In the genomic region with DNA sequence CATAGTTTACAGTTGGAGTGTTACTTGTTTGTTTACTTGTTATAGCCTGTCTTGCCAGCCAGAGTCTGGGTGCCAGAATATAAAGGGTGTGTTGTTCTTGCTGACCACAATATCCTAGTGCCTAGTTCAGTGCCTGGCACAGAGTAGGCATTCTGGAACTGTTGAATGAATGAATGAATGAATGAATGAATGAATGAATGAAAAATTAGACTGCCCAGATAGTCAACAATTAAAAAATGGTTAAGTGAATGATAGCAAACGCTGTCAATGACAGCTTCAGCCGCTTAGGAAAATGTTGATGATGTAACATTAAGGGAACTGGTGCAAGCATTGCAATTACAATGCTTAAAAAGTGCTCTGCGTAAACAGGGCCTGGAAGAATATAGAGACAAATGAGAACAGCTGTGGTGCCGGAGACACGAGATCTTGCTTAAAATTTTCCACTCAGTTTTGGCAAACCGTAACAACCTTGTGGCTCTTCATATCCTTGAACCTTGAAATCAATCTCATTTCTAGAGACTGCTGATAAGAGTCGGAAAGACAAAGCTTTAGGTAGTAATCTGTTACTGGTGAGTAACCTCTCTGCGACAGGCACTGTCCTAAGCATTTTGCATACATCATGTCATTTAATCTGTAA, we compare ENCODE assay signal across 1 cellular context.
TF ChIP-seq lines count a peak whose summit lies in the region.

No MANE protein-coding gene starts in this region.

TF ChIP-seq in K562, 482 proteins besides CTCF, POLR2A, EP300 and RAD21 (continued from another document and continues in another):
- TF ChIP-seq, protein P1, sequence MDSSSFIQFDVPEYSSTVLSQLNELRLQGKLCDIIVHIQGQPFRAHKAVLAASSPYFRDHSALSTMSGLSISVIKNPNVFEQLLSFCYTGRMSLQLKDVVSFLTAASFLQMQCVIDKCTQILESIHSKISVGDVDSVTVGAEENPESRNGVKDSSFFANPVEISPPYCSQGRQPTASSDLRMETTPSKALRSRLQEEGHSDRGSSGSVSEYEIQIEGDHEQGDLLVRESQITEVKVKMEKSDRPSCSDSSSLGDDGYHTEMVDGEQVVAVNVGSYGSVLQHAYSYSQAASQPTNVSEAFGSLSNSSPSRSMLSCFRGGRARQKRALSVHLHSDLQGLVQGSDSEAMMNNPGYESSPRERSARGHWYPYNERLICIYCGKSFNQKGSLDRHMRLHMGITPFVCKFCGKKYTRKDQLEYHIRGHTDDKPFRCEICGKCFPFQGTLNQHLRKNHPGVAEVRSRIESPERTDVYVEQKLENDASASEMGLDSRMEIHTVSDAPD (CRISPR knock-in tag; IDR thresholded peaks at IDR 0.05): no peak
- TF ChIP-seq ZNF586 (CRISPR knock-in tag; conservative IDR thresholded peaks at IDR 0.05) (no peak), ZNF274 (IDR thresholded peaks at IDR 0.05; ENCODE audit: borderline replicate concordance, low read depth, low read length) (no peak), ZNF23 (CRISPR knock-in tag; IDR thresholded peaks at IDR 0.05) (no peak), FOSL1 (tag; conservative IDR thresholded peaks at IDR 0.05) (no peak), RUNX1 (IDR thresholded peaks at IDR 0.05; ENCODE audit: low read depth) (no peak), HMG20A (CRISPR knock-in tag; conservative IDR thresholded peaks at IDR 0.05) (no peak), ADNP (tag; IDR thresholded peaks at IDR 0.05) (no peak), CTBP1 (IDR thresholded peaks at IDR 0.05; ENCODE audit: borderline replicate concordance) (0 out of 2 replicates have a peak, but pooled peaks have one; percentile 13), SMARCA4 (IDR thresholded peaks at IDR 0.05) (no peak; the same call in 1 of the 2 replicates), ZNF436 (CRISPR knock-in tag; IDR thresholded peaks at IDR 0.05) (no peak), GTF2F1 (IDR thresholded peaks at IDR 0.05; ENCODE audit: low read depth, low read length) (no peak), HOXB6 (CRISPR knock-in tag; IDR thresholded peaks at IDR 0.05; ENCODE audit: borderline replicate concordance) (no peak), TCF7 (IDR thresholded peaks at IDR 0.05; ENCODE audit: borderline replicate concordance) (no peak), ZNF12 (CRISPR knock-in tag; IDR thresholded peaks at IDR 0.05) (no peak), RB1 (IDR thresholded peaks at IDR 0.05; ENCODE audit: low read depth) (no peak), NR1H2 (CRISPR knock-in tag; IDR thresholded peaks at IDR 0.05) (no peak), SMARCB1 (IDR thresholded peaks at IDR 0.05; ENCODE audit: insufficient read length, low read depth) (no peak), SREBF1 (IDR thresholded peaks at IDR 0.05; ENCODE audit: borderline replicate concordance, low read depth, low read length) (no peak), ELF4 (CRISPR knock-in tag; IDR thresholded peaks at IDR 0.05) (no peak), SMARCA5 (IDR thresholded peaks at IDR 0.05) (no peak), TAL1 (IDR thresholded peaks at IDR 0.05) (no peak), SMAD1 (IDR thresholded peaks at IDR 0.05; ENCODE audit: low read depth, low read length, partially characterized antibody) (no peak), ZNF24 (IDR thresholded peaks at IDR 0.05) (peak; percentile 97), FOXK2 (conservative IDR thresholded peaks at IDR 0.05 in 1 of 2, IDR thresholded peaks at IDR 0.05 in 1 of 2; ENCODE audit: low read depth in 2 of 2) (no peak)
- TF ChIP-seq, protein P2, sequence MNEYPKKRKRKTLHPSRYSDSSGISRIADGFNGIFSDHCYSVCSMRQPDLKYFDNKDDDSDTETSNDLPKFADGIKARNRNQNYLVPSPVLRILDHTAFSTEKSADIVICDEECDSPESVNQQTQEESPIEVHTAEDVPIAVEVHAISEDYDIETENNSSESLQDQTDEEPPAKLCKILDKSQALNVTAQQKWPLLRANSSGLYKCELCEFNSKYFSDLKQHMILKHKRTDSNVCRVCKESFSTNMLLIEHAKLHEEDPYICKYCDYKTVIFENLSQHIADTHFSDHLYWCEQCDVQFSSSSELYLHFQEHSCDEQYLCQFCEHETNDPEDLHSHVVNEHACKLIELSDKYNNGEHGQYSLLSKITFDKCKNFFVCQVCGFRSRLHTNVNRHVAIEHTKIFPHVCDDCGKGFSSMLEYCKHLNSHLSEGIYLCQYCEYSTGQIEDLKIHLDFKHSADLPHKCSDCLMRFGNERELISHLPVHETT (CRISPR knock-in tag; conservative IDR thresholded peaks at IDR 0.05 in 1 of 2, IDR thresholded peaks at IDR 0.05 in 1 of 2): no peak
- TF ChIP-seq, protein P3, sequence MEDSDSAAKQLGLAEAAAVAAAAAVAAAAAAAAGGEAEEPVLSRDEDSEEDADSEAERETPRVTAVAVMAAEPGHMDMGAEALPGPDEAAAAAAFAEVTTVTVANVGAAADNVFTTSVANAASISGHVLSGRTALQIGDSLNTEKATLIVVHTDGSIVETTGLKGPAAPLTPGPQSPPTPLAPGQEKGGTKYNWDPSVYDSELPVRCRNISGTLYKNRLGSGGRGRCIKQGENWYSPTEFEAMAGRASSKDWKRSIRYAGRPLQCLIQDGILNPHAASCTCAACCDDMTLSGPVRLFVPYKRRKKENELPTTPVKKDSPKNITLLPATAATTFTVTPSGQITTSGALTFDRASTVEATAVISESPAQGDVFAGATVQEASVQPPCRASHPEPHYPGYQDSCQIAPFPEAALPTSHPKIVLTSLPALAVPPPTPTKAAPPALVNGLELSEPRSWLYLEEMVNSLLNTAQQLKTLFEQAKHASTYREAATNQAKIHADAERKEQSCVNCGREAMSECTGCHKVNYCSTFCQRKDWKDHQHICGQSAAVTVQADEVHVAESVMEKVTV (CRISPR knock-in tag; IDR thresholded peaks at IDR 0.05): no peak
- TF ChIP-seq, protein P4, sequence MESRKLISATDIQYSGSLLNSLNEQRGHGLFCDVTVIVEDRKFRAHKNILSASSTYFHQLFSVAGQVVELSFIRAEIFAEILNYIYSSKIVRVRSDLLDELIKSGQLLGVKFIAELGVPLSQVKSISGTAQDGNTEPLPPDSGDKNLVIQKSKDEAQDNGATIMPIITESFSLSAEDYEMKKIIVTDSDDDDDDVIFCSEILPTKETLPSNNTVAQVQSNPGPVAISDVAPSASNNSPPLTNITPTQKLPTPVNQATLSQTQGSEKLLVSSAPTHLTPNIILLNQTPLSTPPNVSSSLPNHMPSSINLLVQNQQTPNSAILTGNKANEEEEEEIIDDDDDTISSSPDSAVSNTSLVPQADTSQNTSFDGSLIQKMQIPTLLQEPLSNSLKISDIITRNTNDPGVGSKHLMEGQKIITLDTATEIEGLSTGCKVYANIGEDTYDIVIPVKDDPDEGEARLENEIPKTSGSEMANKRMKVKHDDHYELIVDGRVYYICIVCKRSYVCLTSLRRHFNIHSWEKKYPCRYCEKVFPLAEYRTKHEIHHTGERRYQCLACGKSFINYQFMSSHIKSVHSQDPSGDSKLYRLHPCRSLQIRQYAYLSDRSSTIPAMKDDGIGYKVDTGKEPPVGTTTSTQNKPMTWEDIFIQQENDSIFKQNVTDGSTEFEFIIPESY (CRISPR knock-in tag; IDR thresholded peaks at IDR 0.05): no peak
- TF ChIP-seq, protein P5, sequence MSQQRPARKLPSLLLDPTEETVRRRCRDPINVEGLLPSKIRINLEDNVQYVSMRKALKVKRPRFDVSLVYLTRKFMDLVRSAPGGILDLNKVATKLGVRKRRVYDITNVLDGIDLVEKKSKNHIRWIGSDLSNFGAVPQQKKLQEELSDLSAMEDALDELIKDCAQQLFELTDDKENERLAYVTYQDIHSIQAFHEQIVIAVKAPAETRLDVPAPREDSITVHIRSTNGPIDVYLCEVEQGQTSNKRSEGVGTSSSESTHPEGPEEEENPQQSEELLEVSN (IDR thresholded peaks at IDR 0.05; ENCODE audit: borderline replicate concordance in 1 of 2, extremely low read depth in 1 of 2, insufficient read depth in 1 of 2, insufficient read length in 1 of 2, low read depth in 1 of 2, low read length in 1 of 2, poor library complexity in 1 of 2, severe bottlenecking in 1 of 2): no peak
- TF ChIP-seq, protein P6, sequence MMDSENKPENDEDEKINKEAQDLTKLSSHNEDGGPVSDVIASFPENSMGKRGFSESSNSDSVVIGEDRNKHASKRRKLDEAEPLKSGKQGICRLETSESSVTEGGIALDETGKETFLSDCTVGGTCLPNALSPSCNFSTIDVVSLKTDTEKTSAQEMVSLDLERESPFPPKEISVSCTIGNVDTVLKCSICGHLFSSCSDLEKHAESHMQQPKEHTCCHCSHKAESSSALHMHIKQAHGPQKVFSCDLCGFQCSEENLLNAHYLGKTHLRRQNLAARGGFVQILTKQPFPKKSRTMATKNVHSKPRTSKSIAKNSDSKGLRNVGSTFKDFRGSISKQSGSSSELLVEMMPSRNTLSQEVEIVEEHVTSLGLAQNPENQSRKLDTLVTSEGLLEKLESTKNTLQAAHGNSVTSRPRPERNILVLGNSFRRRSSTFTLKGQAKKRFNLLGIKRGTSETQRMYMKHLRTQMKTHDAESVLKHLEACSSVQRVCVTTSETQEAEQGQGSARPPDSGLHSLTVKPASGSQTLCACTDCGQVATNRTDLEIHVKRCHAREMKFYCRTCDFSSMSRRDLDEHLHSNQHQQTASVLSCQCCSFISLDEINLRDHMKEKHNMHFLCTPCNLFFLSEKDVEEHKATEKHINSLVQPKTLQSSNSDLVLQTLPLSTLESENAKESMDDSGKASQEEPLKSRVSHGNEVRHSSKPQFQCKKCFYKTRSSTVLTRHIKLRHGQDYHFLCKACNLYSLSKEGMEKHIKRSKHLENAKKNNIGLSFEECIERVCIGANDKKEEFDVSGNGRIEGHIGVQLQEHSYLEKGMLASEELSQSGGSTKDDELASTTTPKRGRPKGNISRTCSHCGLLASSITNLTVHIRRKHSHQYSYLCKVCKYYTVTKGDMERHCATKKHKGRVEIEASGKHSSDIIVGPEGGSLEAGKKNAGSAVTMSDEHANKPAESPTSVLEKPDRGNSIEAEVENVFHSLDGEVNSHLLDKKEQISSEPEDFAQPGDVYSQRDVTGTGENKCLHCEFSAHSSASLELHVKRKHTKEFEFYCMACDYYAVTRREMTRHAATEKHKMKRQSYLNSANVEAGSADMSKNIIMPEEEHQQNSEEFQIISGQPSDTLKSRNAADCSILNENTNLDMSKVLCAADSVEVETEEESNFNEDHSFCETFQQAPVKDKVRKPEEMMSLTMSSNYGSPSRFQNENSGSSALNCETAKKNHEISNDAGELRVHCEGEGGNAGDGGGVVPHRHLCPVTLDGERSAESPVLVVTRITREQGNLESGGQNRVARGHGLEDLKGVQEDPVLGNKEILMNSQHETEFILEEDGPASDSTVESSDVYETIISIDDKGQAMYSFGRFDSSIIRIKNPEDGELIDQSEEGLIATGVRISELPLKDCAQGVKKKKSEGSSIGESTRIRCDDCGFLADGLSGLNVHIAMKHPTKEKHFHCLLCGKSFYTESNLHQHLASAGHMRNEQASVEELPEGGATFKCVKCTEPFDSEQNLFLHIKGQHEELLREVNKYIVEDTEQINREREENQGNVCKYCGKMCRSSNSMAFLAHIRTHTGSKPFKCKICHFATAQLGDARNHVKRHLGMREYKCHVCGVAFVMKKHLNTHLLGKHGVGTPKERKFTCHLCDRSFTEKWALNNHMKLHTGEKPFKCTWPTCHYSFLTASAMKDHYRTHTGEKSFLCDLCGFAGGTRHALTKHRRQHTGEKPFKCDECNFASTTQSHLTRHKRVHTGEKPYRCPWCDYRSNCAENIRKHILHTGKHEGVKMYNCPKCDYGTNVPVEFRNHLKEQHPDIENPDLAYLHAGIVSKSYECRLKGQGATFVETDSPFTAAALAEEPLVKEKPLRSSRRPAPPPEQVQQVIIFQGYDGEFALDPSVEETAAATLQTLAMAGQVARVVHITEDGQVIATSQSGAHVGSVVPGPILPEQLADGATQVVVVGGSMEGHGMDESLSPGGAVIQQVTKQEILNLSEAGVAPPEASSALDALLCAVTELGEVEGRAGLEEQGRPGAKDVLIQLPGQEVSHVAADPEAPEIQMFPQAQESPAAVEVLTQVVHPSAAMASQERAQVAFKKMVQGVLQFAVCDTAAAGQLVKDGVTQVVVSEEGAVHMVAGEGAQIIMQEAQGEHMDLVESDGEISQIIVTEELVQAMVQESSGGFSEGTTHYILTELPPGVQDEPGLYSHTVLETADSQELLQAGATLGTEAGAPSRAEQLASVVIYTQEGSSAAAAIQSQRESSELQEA (IDR thresholded peaks at IDR 0.05; ENCODE audit: low read depth): no peak
- TF ChIP-seq, protein P7, sequence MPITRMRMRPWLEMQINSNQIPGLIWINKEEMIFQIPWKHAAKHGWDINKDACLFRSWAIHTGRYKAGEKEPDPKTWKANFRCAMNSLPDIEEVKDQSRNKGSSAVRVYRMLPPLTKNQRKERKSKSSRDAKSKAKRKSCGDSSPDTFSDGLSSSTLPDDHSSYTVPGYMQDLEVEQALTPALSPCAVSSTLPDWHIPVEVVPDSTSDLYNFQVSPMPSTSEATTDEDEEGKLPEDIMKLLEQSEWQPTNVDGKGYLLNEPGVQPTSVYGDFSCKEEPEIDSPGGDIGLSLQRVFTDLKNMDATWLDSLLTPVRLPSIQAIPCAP (CRISPR knock-in tag; IDR thresholded peaks at IDR 0.05; ENCODE audit: borderline replicate concordance): no peak
- TF ChIP-seq, protein P8, sequence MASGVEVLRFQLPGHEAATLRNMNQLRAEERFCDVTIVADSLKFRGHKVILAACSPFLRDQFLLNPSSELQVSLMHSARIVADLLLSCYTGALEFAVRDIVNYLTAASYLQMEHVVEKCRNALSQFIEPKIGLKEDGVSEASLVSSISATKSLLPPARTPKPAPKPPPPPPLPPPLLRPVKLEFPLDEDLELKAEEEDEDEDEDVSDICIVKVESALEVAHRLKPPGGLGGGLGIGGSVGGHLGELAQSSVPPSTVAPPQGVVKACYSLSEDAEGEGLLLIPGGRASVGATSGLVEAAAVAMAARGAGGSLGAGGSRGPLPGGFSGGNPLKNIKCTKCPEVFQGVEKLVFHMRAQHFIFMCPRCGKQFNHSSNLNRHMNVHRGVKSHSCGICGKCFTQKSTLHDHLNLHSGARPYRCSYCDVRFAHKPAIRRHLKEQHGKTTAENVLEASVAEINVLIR (CRISPR knock-in tag; IDR thresholded peaks at IDR 0.05): no peak
- TF ChIP-seq, protein P9, sequence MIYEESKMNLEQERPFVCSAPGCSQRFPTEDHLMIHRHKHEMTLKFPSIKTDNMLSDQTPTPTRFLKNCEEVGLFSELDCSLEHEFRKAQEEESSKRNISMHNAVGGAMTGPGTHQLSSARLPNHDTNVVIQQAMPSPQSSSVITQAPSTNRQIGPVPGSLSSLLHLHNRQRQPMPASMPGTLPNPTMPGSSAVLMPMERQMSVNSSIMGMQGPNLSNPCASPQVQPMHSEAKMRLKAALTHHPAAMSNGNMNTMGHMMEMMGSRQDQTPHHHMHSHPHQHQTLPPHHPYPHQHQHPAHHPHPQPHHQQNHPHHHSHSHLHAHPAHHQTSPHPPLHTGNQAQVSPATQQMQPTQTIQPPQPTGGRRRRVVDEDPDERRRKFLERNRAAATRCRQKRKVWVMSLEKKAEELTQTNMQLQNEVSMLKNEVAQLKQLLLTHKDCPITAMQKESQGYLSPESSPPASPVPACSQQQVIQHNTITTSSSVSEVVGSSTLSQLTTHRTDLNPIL (CRISPR knock-in tag; IDR thresholded peaks at IDR 0.05): no peak
- TF ChIP-seq, protein P10, sequence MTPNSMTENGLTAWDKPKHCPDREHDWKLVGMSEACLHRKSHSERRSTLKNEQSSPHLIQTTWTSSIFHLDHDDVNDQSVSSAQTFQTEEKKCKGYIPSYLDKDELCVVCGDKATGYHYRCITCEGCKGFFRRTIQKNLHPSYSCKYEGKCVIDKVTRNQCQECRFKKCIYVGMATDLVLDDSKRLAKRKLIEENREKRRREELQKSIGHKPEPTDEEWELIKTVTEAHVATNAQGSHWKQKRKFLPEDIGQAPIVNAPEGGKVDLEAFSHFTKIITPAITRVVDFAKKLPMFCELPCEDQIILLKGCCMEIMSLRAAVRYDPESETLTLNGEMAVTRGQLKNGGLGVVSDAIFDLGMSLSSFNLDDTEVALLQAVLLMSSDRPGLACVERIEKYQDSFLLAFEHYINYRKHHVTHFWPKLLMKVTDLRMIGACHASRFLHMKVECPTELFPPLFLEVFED (CRISPR knock-in tag; conservative IDR thresholded peaks at IDR 0.05): no peak
- TF ChIP-seq, protein P11, sequence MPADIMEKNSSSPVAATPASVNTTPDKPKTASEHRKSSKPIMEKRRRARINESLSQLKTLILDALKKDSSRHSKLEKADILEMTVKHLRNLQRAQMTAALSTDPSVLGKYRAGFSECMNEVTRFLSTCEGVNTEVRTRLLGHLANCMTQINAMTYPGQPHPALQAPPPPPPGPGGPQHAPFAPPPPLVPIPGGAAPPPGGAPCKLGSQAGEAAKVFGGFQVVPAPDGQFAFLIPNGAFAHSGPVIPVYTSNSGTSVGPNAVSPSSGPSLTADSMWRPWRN (IDR thresholded peaks at IDR 0.05; ENCODE audit: low read depth): no peak
